8 cellular contexts compared by ENCODE assay signal in the genomic region with DNA sequence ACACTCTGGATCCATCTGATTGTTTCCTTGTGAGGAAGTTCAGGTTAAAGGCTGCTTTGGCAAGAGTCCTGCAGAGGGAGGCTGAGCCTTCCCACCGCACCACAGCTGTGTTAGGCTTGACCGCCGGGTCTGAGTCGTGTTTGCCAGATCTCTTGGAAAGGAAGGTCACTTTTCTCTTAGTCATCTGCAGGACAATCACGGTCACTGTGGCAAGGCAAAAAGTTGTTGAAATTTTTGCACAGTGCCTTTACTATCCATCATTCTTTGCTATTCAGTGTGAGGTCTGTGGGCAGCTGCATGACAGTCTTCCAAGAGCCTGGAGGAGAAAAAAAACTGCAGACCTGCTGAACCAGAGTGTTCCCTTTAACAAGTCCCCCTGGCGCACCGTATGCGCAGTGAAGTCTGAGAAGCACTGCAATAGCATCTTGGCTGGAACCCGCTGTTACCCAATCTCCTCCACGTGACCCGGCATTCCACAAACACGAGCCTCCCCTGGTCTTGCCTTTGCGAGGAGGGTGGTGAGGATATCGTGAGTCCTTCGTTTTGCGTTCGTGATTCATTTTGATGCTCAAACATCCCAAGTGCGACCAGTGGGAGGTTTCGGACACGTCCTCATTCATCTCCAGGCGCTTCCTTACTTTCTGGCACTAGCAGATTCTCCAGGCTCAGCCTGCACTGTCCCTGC. TPM values are rescaled to one million over a fixed set of nuclear protein-coding genes. Genes with fewer than 3 reads are reported as not detected.
DNase-seq lines count a peak whose midpoint lies in the region; ATAC-seq and TF ChIP-seq lines count a peak whose summit lies in the region.

No MANE protein-coding gene starts in this region.

- peak overlapping the region; percentile 68; the same call in 1 of the 2 replicates for H3K4me3 ChIP-seq in BLaER1
- peak overlapping the region; percentile 23 for H3K4me3 ChIP-seq in fibroblast of mammary gland (ENCODE audit: control insufficient read depth, low read depth, low read length)
- H3K4me3 ChIP-seq in ovary, result peak overlapping the region; percentile 8
- H3K4me3 ChIP-seq in Karpas-422 (ENCODE audit: low read length), result no peak overlapping the region

- H3K79me2 ChIP-seq in Karpas-422 (ENCODE audit: low read length), result no peaks in the 10 kb centered on the region

- H3K27me3 ChIP-seq in BLaER1 (no peaks in the 10 kb centered on the region), ovary (no peaks in the 10 kb centered on the region), Karpas-422 (ENCODE audit: low read length) (no peaks in the 10 kb centered on the region)

- H3K4me1 ChIP-seq in BLaER1, result peaks cover 99% of the 10 kb centered on the region
- peaks cover 40% of the 10 kb centered on the region for H3K4me1 ChIP-seq in ovary (ENCODE audit: insufficient read depth)
- peaks cover 44% of the 10 kb centered on the region for H3K4me1 ChIP-seq in Karpas-422 (ENCODE audit: low read length)

- WGBS in ovary, 3 donors, result 9 to 23% (median 10%) methylated on average over 21 of the region's 21 CpGs

- intact Hi-C loops in ovary (cut with DNase I), result loop anchor here in 1 of 4 donors (10.0 kb wide), 1 partner anchor 71 kb away; no protein-coding TSS in a partner anchor

- H2AFZ ChIP-seq in Karpas-422 (ENCODE audit: low read length), result no peak overlapping the region

- ATAC-seq in HG02642 (IDR thresholded peaks at IDR 0.05; ENCODE audit: poor library complexity, unreplicated experiment), result no peak

- no peaks in the 10 kb centered on the region for H3K9me2 ChIP-seq in Karpas-422 (replicated peaks; ENCODE audit: insufficient read depth, low read length)

- DNase-seq in RPMI7951 (ENCODE audit: low read depth) (peak; percentile 99), fibroblast of mammary gland (ENCODE audit: low read depth) (peak; percentile 99), ovary (peak; percentile 85 to 94 (median 90)), NCI-H1694 treated with DMSO at 0.1 percent for 48 hours (lab: John Stamatoyannopoulos, UW) (no peak), RKO (ENCODE audit: low spot score) (no peak), Karpas-422 (no peak)

- peaks cover 12% of the 10 kb centered on the region; the same call in 1 of the 2 replicates for H3K36me3 ChIP-seq in BLaER1
- H3K36me3 ChIP-seq in ovary, result no peaks in the 10 kb centered on the region
- no peaks in the 10 kb centered on the region for H3K36me3 ChIP-seq in Karpas-422 (ENCODE audit: insufficient read depth, low read length)

- no peak for TF ChIP-seq EP300 in ovary (IDR thresholded peaks at IDR 0.05)

- peak overlapping the region; percentile 100 for H3K4me2 ChIP-seq in BLaER1
- no peak overlapping the region for H3K4me2 ChIP-seq in Karpas-422 (ENCODE audit: low read depth, low read length, poor library complexity, severe bottlenecking)

- TF ChIP-seq POLR2A in ovary (IDR thresholded peaks at IDR 0.05), result peak; percentile 20

- TF ChIP-seq CTCF in fibroblast of mammary gland (conservative IDR thresholded peaks at IDR 0.05; ENCODE audit: control insufficient read depth, insufficient read depth, low read depth, low read length) (peak; percentile 44), ovary (IDR thresholded peaks at IDR 0.05) (peak in 1 of 3 donors; percentile 63)

- H3K9ac ChIP-seq in BLaER1 (peak overlapping the region; percentile 70), Karpas-422 (ENCODE audit: low read length) (no peak overlapping the region)

- H3K27ac ChIP-seq in BLaER1 (peak overlapping the region; percentile 96), ovary (peak overlapping the region; percentile 69 to 90), Karpas-422 (ENCODE audit: low read length) (no peak overlapping the region)

- peaks cover 60% of the 10 kb centered on the region for H4K20me1 ChIP-seq in BLaER1
- H4K20me1 ChIP-seq in Karpas-422 (ENCODE audit: insufficient read depth, low read depth, low read length), result no peaks in the 10 kb centered on the region

- H3K9me3 ChIP-seq in BLaER1 (no peaks in the 10 kb centered on the region), ovary (no peaks in the 10 kb centered on the region), Karpas-422 (ENCODE audit: low read length) (no peaks in the 10 kb centered on the region)

RNA-seq across cellular contexts. Expression of gene BIN1, which starts 23.0 kb away (rescaled TPM):
- 105 TPM in 2 replicates for total RNA-seq in RPMI7951 (2014; rRNA removed; shearing (Covaris generic))
- 10 to 100 TPM; 25.2 to 77.3 (median 57.6) TPM for total RNA-seq in ovary
- 10 to 100 TPM; 16.7 to 32.6 TPM for polyA plus RNA-seq in ovary
- total RNA-seq in Karpas-422 (2014; rRNA removed; shearing (Covaris generic); ENCODE audit: low replicate concordance), result 8.4 and 17.8 TPM in 2 replicates

Comparison
In these comparisons a context has a peak if more than half of its experiments do, and no peak if none do; other contexts are left out.
1. DNase-seq: peak in RPMI7951 (single experiment), fibroblast of mammary gland (single experiment) and ovary (5 of 5); none in NCI-H1694 treated with DMSO at 0.1 percent for 48 hours (single experiment), RKO (single experiment) and Karpas-422 (single experiment).